2 cellular contexts compared by ENCODE assay signal in the genomic region with DNA sequence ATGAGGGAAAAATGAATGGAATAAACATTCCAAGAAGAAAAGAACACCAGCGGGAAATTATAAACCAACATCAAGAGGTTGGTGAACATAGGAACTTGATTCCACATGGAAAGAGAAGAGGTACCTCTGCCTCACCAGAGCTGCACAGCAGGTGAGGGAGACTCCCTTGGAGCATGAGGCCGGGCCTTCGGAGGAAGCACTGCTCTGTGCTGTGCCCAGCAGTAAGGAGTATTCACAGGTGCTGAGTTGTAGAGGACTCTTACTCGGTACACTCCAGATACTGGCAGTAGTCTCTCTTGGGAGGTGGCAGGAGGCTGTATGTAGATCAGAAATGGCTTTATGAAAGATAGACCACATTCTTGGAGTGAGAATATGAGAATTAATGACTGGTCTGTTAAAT.
TF ChIP-seq lines count a peak whose summit lies in the region.

No MANE protein-coding gene starts in this region.

TF ChIP-seq in HEK293, 187 proteins besides CTCF, POLR2A, EP300 and RAD21 (continued from another document):
- TF ChIP-seq, protein P1, sequence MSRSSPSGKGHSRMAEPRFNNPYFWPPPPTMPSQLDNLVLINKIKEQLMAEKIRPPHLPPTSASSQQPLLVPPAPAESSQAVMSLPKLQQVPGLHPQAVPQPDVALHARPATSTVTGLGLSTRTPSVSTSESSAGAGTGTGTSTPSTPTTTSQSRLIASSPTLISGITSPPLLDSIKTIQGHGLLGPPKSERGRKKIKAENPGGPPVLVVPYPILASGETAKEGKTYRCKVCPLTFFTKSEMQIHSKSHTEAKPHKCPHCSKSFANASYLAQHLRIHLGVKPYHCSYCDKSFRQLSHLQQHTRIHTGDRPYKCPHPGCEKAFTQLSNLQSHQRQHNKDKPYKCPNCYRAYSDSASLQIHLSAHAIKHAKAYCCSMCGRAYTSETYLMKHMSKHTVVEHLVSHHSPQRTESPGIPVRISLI (tag by site-specific recombination; IDR thresholded peaks at IDR 0.05), result no peak
TF ChIP-seq in HEK293: peak in this region for 1.

TF ChIP-seq in H1, 55 proteins besides CTCF, POLR2A, EP300 and RAD21 (continued from another document):
- TF ChIP-seq, protein P2, sequence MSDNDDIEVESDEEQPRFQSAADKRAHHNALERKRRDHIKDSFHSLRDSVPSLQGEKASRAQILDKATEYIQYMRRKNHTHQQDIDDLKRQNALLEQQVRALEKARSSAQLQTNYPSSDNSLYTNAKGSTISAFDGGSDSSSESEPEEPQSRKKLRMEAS (IDR thresholded peaks at IDR 0.05), result no peak
- TF ChIP-seq YY1 (IDR thresholded peaks at IDR 0.05; ENCODE audit: low read depth, low read length) (no peak), GTF2F1 (IDR thresholded peaks at IDR 0.05; ENCODE audit: borderline replicate concordance, low read depth, low read length) (no peak), ASH2L (IDR thresholded peaks at IDR 0.05; ENCODE audit: low read length) (no peak), CBX8 (IDR thresholded peaks at IDR 0.05; ENCODE audit: borderline replicate concordance, low read depth, low read length) (no peak), GABPA (IDR thresholded peaks at IDR 0.05; ENCODE audit: borderline replicate concordance, insufficient read depth, low read length) (no peak)
- TF ChIP-seq, protein P3, sequence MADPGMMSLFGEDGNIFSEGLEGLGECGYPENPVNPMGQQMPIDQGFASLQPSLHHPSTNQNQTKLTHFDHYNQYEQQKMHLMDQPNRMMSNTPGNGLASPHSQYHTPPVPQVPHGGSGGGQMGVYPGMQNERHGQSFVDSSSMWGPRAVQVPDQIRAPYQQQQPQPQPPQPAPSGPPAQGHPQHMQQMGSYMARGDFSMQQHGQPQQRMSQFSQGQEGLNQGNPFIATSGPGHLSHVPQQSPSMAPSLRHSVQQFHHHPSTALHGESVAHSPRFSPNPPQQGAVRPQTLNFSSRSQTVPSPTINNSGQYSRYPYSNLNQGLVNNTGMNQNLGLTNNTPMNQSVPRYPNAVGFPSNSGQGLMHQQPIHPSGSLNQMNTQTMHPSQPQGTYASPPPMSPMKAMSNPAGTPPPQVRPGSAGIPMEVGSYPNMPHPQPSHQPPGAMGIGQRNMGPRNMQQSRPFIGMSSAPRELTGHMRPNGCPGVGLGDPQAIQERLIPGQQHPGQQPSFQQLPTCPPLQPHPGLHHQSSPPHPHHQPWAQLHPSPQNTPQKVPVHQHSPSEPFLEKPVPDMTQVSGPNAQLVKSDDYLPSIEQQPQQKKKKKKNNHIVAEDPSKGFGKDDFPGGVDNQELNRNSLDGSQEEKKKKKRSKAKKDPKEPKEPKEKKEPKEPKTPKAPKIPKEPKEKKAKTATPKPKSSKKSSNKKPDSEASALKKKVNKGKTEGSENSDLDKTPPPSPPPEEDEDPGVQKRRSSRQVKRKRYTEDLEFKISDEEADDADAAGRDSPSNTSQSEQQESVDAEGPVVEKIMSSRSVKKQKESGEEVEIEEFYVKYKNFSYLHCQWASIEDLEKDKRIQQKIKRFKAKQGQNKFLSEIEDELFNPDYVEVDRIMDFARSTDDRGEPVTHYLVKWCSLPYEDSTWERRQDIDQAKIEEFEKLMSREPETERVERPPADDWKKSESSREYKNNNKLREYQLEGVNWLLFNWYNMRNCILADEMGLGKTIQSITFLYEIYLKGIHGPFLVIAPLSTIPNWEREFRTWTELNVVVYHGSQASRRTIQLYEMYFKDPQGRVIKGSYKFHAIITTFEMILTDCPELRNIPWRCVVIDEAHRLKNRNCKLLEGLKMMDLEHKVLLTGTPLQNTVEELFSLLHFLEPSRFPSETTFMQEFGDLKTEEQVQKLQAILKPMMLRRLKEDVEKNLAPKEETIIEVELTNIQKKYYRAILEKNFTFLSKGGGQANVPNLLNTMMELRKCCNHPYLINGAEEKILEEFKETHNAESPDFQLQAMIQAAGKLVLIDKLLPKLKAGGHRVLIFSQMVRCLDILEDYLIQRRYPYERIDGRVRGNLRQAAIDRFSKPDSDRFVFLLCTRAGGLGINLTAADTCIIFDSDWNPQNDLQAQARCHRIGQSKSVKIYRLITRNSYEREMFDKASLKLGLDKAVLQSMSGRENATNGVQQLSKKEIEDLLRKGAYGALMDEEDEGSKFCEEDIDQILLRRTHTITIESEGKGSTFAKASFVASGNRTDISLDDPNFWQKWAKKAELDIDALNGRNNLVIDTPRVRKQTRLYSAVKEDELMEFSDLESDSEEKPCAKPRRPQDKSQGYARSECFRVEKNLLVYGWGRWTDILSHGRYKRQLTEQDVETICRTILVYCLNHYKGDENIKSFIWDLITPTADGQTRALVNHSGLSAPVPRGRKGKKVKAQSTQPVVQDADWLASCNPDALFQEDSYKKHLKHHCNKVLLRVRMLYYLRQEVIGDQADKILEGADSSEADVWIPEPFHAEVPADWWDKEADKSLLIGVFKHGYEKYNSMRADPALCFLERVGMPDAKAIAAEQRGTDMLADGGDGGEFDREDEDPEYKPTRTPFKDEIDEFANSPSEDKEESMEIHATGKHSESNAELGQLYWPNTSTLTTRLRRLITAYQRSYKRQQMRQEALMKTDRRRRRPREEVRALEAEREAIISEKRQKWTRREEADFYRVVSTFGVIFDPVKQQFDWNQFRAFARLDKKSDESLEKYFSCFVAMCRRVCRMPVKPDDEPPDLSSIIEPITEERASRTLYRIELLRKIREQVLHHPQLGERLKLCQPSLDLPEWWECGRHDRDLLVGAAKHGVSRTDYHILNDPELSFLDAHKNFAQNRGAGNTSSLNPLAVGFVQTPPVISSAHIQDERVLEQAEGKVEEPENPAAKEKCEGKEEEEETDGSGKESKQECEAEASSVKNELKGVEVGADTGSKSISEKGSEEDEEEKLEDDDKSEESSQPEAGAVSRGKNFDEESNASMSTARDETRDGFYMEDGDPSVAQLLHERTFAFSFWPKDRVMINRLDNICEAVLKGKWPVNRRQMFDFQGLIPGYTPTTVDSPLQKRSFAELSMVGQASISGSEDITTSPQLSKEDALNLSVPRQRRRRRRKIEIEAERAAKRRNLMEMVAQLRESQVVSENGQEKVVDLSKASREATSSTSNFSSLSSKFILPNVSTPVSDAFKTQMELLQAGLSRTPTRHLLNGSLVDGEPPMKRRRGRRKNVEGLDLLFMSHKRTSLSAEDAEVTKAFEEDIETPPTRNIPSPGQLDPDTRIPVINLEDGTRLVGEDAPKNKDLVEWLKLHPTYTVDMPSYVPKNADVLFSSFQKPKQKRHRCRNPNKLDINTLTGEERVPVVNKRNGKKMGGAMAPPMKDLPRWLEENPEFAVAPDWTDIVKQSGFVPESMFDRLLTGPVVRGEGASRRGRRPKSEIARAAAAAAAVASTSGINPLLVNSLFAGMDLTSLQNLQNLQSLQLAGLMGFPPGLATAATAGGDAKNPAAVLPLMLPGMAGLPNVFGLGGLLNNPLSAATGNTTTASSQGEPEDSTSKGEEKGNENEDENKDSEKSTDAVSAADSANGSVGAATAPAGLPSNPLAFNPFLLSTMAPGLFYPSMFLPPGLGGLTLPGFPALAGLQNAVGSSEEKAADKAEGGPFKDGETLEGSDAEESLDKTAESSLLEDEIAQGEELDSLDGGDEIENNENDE (IDR thresholded peaks at IDR 0.05; ENCODE audit: insufficient replicate concordance, low read length), result no peak
